Comparison of ENCODE assay signal across 9 cellular contexts in genomic region chr7:15686209-15686956, GRCh38. TPM values are rescaled to one million over a fixed set of nuclear protein-coding genes. Genes with fewer than 3 reads are reported as not detected.
DNase-seq lines count a peak whose midpoint lies in the region; ATAC-seq and TF ChIP-seq lines count a peak whose summit lies in the region.
"Had no signal": no experiment of that assay in that cellular context is flagged by ENCODE, and none has a peak within 500 bp of the region (broad histone marks: within the 10 kb centered on the region; RNA-seq: fewer than 3 reads in every experiment).

Gene MEOX2, minus strand, starts transcription at chr7:15686683. Its CDS starts 281 bp downstream, at chr7:15686402.

- H3K4me3 Mint-ChIP-seq in brain: peak within 1 kb of the TSS; percentile 80 to 89 (median 81)

- TF ChIP-seq CTCF in brain (conservative IDR thresholded peaks at IDR 0.05): peak in 1 of 2 experiments; percentile 7

- ATAC-seq in GM21423 (IDR thresholded peaks at IDR 0.05; ENCODE audit: unreplicated experiment): no peak

- peak within 1 kb of the TSS; percentile 29 to 45 (median 41) for H3K4me3 ChIP-seq in skin epidermis

- H3K27me3 Mint-ChIP-seq in brain: peaks cover 75% of the 10 kb centered on the region

- H3K27ac Mint-ChIP-seq in brain: peak within 1 kb of the TSS in 3 of 5 experiments; percentile 42 to 48 (median 45)

- DNase-seq in HCEC 1CT: peak; percentile 55
- peak; percentile 25 for DNase-seq in iPS-NIHi11 (ENCODE audit: low spot score)
- DNase-seq in activated CD8-positive, alpha-beta memory T cell treated with anti-CD3 and anti-CD28 coated beads, Interleukin-2, amount 50 U/mL, for 4 hours: no peak
- no peak for DNase-seq in NCI-H146 treated with DMSO at 0.1 percent for 48 hours (lab: John Stamatoyannopoulos, UW; ENCODE audit: unreplicated experiment)
- DNase-seq in kidney glomerular epithelial cell (lab: John Stamatoyannopoulos, UW): no peak
- DNase-seq: occipital lobe had no signal

- H3K27ac ChIP-seq in skin epidermis: peak within 1 kb of the TSS in 20 of 21 experiments; percentile 37 to 89 (median 75)

- peaks cover 0 to 4% (median 0%) of the 10 kb centered on the region in 5 experiments for H3K9me3 Mint-ChIP-seq in brain

- H3K4me1 Mint-ChIP-seq in brain: peaks cover 41% of the 10 kb centered on the region

- H3K36me3 Mint-ChIP-seq in brain: no peaks in the 10 kb centered on the region

RNA-seq across cellular contexts. Expression of gene MEOX2, which starts in this region (rescaled TPM):
- polyA plus RNA-seq in brain (ENCODE audit: insufficient read depth, low read depth, low replicate concordance): not detected

Comparison
In these comparisons a context has a peak if more than half of its experiments do, and no peak if none do; other contexts are left out.
1. DNase-seq: peak in HCEC 1CT (single experiment) and iPS-NIHi11 (single experiment); none in activated CD8-positive, alpha-beta memory T cell treated with anti-CD3 and anti-CD28 coated beads, Interleukin-2, amount 50 U/mL, for 4 hours (single experiment), NCI-H146 treated with DMSO at 0.1 percent for 48 hours (single experiment) and kidney glomerular epithelial cell (single experiment).